14 cellular contexts compared by ENCODE assay signal in the genomic region with DNA sequence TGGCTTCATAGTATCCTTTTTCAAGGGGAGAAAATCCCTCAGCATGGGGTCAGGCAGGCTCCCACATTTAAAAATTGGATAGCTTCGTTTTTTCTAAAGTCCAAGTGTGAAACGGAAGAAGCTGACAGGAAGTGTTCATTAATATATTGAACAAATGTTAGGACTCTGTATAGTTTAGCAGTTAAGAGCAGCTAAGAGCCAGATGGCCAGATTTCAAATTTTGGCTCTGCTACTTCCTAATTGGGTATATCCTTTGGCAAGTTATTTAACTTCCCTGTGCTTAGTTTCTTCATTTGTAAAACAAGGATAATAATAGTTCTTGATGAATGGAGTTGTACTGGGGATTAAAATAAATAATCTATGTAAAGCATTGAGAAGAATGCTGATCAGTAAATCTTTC.
DNase-seq lines count a peak whose midpoint lies in the region; ATAC-seq and TF ChIP-seq lines count a peak whose summit lies in the region.
"Had no signal": no experiment of that assay in that cellular context is flagged by ENCODE, and none has a peak within 500 bp of the region (broad histone marks: within the 10 kb centered on the region; RNA-seq: fewer than 3 reads in every experiment).

No MANE protein-coding gene starts in this region.

- no peaks in the 10 kb centered on the region for H3K36me3 Mint-ChIP-seq in GM23338 (ENCODE audit: low read depth)
- H3K36me3 Mint-ChIP-seq in neural progenitor cell = no peaks in the 10 kb centered on the region
- H3K36me3 Mint-ChIP-seq: CD4-positive, alpha-beta memory T cell; IgD-negative memory B cell had no signal

- no peaks in the 10 kb centered on the region for H3K9me3 ChIP-seq in neural progenitor cell (ENCODE audit: low read depth)
- H3K9me3 ChIP-seq in left lung = no peaks in the 10 kb centered on the region
- no peaks in the 10 kb centered on the region for H3K9me3 ChIP-seq in hepatocyte (ENCODE audit: low read depth)
- H3K9me3 ChIP-seq: BE2C had no signal

- intact Hi-C loops in left lung (cut with DNase I) = no loop called here

- H3K27me3 Mint-ChIP-seq in GM23338 (ENCODE audit: insufficient read depth, low read depth, poor library complexity) (no peaks in the 10 kb centered on the region), neural progenitor cell (ENCODE audit: insufficient read depth, low read depth) (peaks cover 2% of the 10 kb centered on the region)
- H3K27me3 Mint-ChIP-seq: CD4-positive, alpha-beta memory T cell; IgD-negative memory B cell had no signal

- H3K4me1 Mint-ChIP-seq in GM23338 (peaks cover 7% of the 10 kb centered on the region), neural progenitor cell (peaks cover 36% of the 10 kb centered on the region)
- H3K4me1 Mint-ChIP-seq: CD4-positive, alpha-beta memory T cell; IgD-negative memory B cell had no signal

- H3K79me2 ChIP-seq in GM23338 (replicated peaks; ENCODE audit: insufficient read depth) (no peaks in the 10 kb centered on the region), neural progenitor cell (ENCODE audit: low read depth) (no peaks in the 10 kb centered on the region), hepatocyte (no peaks in the 10 kb centered on the region)

- H3K27ac Mint-ChIP-seq in GM23338 (no peak overlapping the region), neural progenitor cell (peak overlapping the region; percentile 23)
- H3K27ac Mint-ChIP-seq: CD4-positive, alpha-beta memory T cell; IgD-negative memory B cell had no signal

- H3K9me3 Mint-ChIP-seq in GM23338 = no peaks in the 10 kb centered on the region
- no peaks in the 10 kb centered on the region for H3K9me3 Mint-ChIP-seq in neural progenitor cell
- H3K9me3 Mint-ChIP-seq: H9 had no signal

- H3K27ac ChIP-seq in GM23338 (ENCODE audit: low read depth) = no peak overlapping the region
- no peak overlapping the region for H3K27ac ChIP-seq in neural progenitor cell
- no peak overlapping the region for H3K27ac ChIP-seq in left lung
- H3K27ac ChIP-seq in hepatocyte = no peak overlapping the region
- H3K27ac ChIP-seq: C4-2B had no signal

- H2AFZ ChIP-seq in GM23338 (peak overlapping the region; percentile 28; the same call in 1 of the 2 replicates), neural progenitor cell (replicated peaks) (no peak overlapping the region), hepatocyte (no peak overlapping the region)

- no peak overlapping the region for H3K9ac ChIP-seq in neural progenitor cell

- H4K20me1 ChIP-seq in GM23338 (replicated peaks; ENCODE audit: insufficient read depth) = no peaks in the 10 kb centered on the region
- H4K20me1 ChIP-seq in neural progenitor cell (ENCODE audit: low read depth) = no peaks in the 10 kb centered on the region
- no peaks in the 10 kb centered on the region for H4K20me1 ChIP-seq in hepatocyte (ENCODE audit: insufficient read depth, poor library complexity, severe bottlenecking)

- H3K4me2 ChIP-seq in GM23338 (no peak overlapping the region), neural progenitor cell (peak overlapping the region; percentile 10), hepatocyte (no peak overlapping the region)

- H3K27me3 ChIP-seq in GM23338 (ENCODE audit: insufficient read depth) (no peaks in the 10 kb centered on the region), neural progenitor cell (no peaks in the 10 kb centered on the region), left lung (no peaks in the 10 kb centered on the region), hepatocyte (peaks cover 6% of the 10 kb centered on the region)
- H3K27me3 ChIP-seq: BE2C had no signal

- H3K4me3 Mint-ChIP-seq in GM23338 (no peak overlapping the region), neural progenitor cell (no peak overlapping the region)
- H3K4me3 Mint-ChIP-seq: CD4-positive, alpha-beta memory T cell; H9; IgD-negative memory B cell had no signal

- DNase-seq in GM23338 (ENCODE audit: low spot score) = no peak
- DNase-seq in NCI-H446 treated with DMSO at 0.1 percent for 48 hours (lab: John Stamatoyannopoulos, UW) = peak; percentile 86
- DNase-seq in dermis blood vessel endothelial cell = peak; percentile 7
- DNase-seq in neural progenitor cell (ENCODE audit: low spot score) = no peak
- DNase-seq in left lung = no peak
- no peak for DNase-seq in hepatocyte (ENCODE audit: low spot score)
- DNase-seq: BE2C; CD4-positive, alpha-beta memory T cell; DND-41; GDM1; H9 had no signal

- H3K4me1 ChIP-seq in GM23338 (ENCODE audit: insufficient read depth) (no peaks in the 10 kb centered on the region), neural progenitor cell (peaks cover 18% of the 10 kb centered on the region), left lung (no peaks in the 10 kb centered on the region), hepatocyte (ENCODE audit: insufficient read depth) (no peaks in the 10 kb centered on the region)

- ATAC-seq in GM23338 = no peak
- no peak for ATAC-seq in left lung
- no peak for ATAC-seq in GM19463 (IDR thresholded peaks at IDR 0.05; ENCODE audit: unreplicated experiment)

- no peaks in the 10 kb centered on the region for H3K9me2 ChIP-seq in GM23338 (ENCODE audit: insufficient read depth)
- H3K9me2 ChIP-seq in hepatocyte (replicated peaks; ENCODE audit: insufficient read depth) = no peaks in the 10 kb centered on the region

- TF ChIP-seq CTCF in GM23338 (conservative IDR thresholded peaks at IDR 0.05; ENCODE audit: low read depth in 2 of 2) (no peak), neural progenitor cell (IDR thresholded peaks at IDR 0.05) (no peak), left lung (IDR thresholded peaks at IDR 0.05) (no peak), hepatocyte (IDR thresholded peaks at IDR 0.05; ENCODE audit: poor library complexity) (no peak)

- H3K36me3 ChIP-seq in GM23338 (ENCODE audit: insufficient read depth) (no peaks in the 10 kb centered on the region), neural progenitor cell (no peaks in the 10 kb centered on the region), left lung (no peaks in the 10 kb centered on the region), hepatocyte (replicated peaks; ENCODE audit: insufficient read depth, low read depth) (no peaks in the 10 kb centered on the region)
- H3K36me3 ChIP-seq: BE2C had no signal

- no peaks in the 10 kb centered on the region for H3F3A ChIP-seq in GM23338 (replicated peaks; ENCODE audit: low read depth)
- no peaks in the 10 kb centered on the region for H3F3A ChIP-seq in neural progenitor cell (ENCODE audit: low read depth)

- H3K4me3 ChIP-seq in GM23338 = no peak overlapping the region
- H3K4me3 ChIP-seq in neural progenitor cell = no peak overlapping the region
- no peak overlapping the region for H3K4me3 ChIP-seq in left lung
- H3K4me3 ChIP-seq in hepatocyte = no peak overlapping the region

- WGBS in hepatocyte (ENCODE audit: low lambda C conversion rate, missing lambda C conversion rate) = 35% methylated on average over 2 of the region's 2 CpGs

TF ChIP-seq in GM23338, 12 proteins besides CTCF, POLR2A, EP300 and RAD21 (continues in another document):
- no peak for TF ChIP-seq ZNF114 (CRISPR knock-in tag; IDR thresholded peaks at IDR 0.05)
- no peak for TF ChIP-seq STAT1 (IDR thresholded peaks at IDR 0.05; ENCODE audit: unreplicated experiment)
- TF ChIP-seq ZNF331 (CRISPR knock-in tag; IDR thresholded peaks at IDR 0.05; ENCODE audit: low read depth) = no peak
- TF ChIP-seq POLR2AphosphoS5 (IDR thresholded peaks at IDR 0.05; ENCODE audit: low read depth) = no peak

Comparison
In these comparisons a context has a peak if more than half of its experiments do, and no peak if none do; other contexts are left out.
1. DNase-seq: peak in NCI-H446 treated with DMSO at 0.1 percent for 48 hours (single experiment) and dermis blood vessel endothelial cell (single experiment); none in GM23338 (single experiment), neural progenitor cell (single experiment), left lung (0 of 2) and hepatocyte (single experiment).